18 cellular contexts compared by ENCODE assay signal in the genomic region with DNA sequence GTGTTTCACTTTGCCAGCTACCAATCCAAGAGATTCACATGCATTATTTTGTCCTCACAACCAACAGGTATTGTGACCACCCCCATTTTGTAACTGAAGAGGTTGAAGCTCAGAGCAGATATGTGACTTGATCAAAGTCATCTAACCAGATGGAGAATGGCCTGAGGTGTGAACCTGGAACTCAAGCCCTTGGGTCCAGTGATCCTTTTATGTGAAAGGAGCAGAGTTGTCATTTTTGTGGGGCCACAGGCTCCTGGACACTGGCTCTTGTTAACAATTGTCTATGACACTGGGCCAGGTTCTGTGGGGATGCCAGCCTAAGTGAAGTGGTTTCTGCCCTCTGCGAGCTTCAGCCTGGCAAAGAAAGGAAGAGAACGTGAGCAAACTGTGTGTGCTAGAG.
DNase-seq lines count a peak whose midpoint lies in the region; ATAC-seq and TF ChIP-seq lines count a peak whose summit lies in the region.
"Had no signal": no experiment of that assay in that cellular context is flagged by ENCODE, and none has a peak within 500 bp of the region (broad histone marks: within the 10 kb centered on the region; RNA-seq: fewer than 3 reads in every experiment).

No MANE protein-coding gene starts in this region.

- BruUV-seq in Panc1 (replicated peaks; lab: Mats Ljungman, UMichigan) (no TSS peak), mammary epithelial cell (replicated peaks; lab: Mats Ljungman, UMichigan) (no TSS peak), OCI-LY7 (replicated peaks; lab: Mats Ljungman, UMichigan) (no TSS peak)

- H3K27ac ChIP-seq in Panc1 (ENCODE audit: low read length) = peak overlapping the region; percentile 72
- no peak overlapping the region for H3K27ac ChIP-seq in mammary epithelial cell (ENCODE audit: insufficient read depth, low read depth, low read length)
- peak overlapping the region; percentile 69 for H3K27ac ChIP-seq in layer of hippocampus (ENCODE audit: low read depth, low read length)
- no peak overlapping the region for H3K27ac ChIP-seq in OCI-LY7 (ENCODE audit: low read depth, low read length, poor library complexity, severe bottlenecking)

- H3K4me1 ChIP-seq in Panc1 (ENCODE audit: control insufficient read depth, insufficient read depth, low read length) (peaks cover 18% of the 10 kb centered on the region; the same call in 1 of the 2 replicates), mammary epithelial cell (ENCODE audit: insufficient read depth, low read length) (peaks cover 25% of the 10 kb centered on the region), skeletal muscle satellite cell (ENCODE audit: control insufficient read depth, insufficient read depth, low read length) (peaks cover 62% of the 10 kb centered on the region), OCI-LY7 (ENCODE audit: insufficient read depth, low read length, poor library complexity, severe bottlenecking) (no peaks in the 10 kb centered on the region)

- H3K79me2 ChIP-seq in mammary epithelial cell (ENCODE audit: insufficient read depth, low read length) = no peaks in the 10 kb centered on the region
- H3K79me2 ChIP-seq in OCI-LY7 (ENCODE audit: insufficient read depth, low read depth, low read length) = no peaks in the 10 kb centered on the region

- H3K4me2 ChIP-seq in mammary epithelial cell (ENCODE audit: insufficient read depth, low read depth, low read length) (no peak overlapping the region), skeletal muscle satellite cell (ENCODE audit: low read length) (no peak overlapping the region), OCI-LY7 (ENCODE audit: low read length) (no peak overlapping the region)

- H3K9me3 ChIP-seq in Panc1 (ENCODE audit: control insufficient read depth, insufficient read depth, low read depth, low read length) (no peaks in the 10 kb centered on the region), mammary epithelial cell (replicated peaks; ENCODE audit: insufficient read depth, low read length) (no peaks in the 10 kb centered on the region), skeletal muscle satellite cell (replicated peaks; ENCODE audit: low read length) (no peaks in the 10 kb centered on the region), OCI-LY7 (ENCODE audit: low read length) (no peaks in the 10 kb centered on the region)

- WGBS in mammary epithelial cell (ENCODE audit: low coverage, missing lambda C conversion rate) = 40% methylated on average over 2 of the region's 2 CpGs

- peak overlapping the region; percentile 62 for H2AFZ ChIP-seq in mammary epithelial cell (ENCODE audit: low read depth, low read length)
- H2AFZ ChIP-seq in OCI-LY7 (ENCODE audit: low read length) = no peak overlapping the region

- ATAC-seq in Panc1 = no peak
- no peak for ATAC-seq in sciatic nerve

- H4K20me1 ChIP-seq in mammary epithelial cell (ENCODE audit: insufficient read depth, low read length) (no peaks in the 10 kb centered on the region), OCI-LY7 (ENCODE audit: insufficient read depth, low read length) (no peaks in the 10 kb centered on the region)

- H3K4me3 ChIP-seq in Panc1 (ENCODE audit: low read depth in 2 of 2, low read length in 2 of 2) (no peak overlapping the region), mammary epithelial cell (replicated peaks in 1 of 3; ENCODE audit: insufficient read depth in 1 of 3, low read depth in 2 of 3, low read length in 3 of 3) (no peak overlapping the region), skeletal muscle satellite cell (ENCODE audit: low read length) (no peak overlapping the region), OCI-LY7 (ENCODE audit: low read depth, low read length, poor library complexity, severe bottlenecking) (no peak overlapping the region)

- H3K36me3 ChIP-seq in Panc1 (ENCODE audit: control insufficient read depth, insufficient read depth, low read length) (no peaks in the 10 kb centered on the region), mammary epithelial cell (ENCODE audit: insufficient read depth, low read length) (no peaks in the 10 kb centered on the region), skeletal muscle satellite cell (ENCODE audit: insufficient read depth, low read length) (no peaks in the 10 kb centered on the region), OCI-LY7 (ENCODE audit: insufficient read depth, low read length) (no peaks in the 10 kb centered on the region)

- in situ Hi-C loops in Panc1 (cut with HindIII; ENCODE audit: low pct_unique_long_range_greater_than_20kb, low sequenced_read_pairs) (no loop called here), mammary epithelial cell (cut with MboI; ENCODE audit: low sequenced_read_pairs in 2 of 2) (no loop called here)

- POLR2A ChIA-PET in Panc1 (lab: Charles Lee) = interaction anchor here (0.7 kb wide), 1 partner anchor 26 kb away, joined by 6 read pairs; no protein-coding TSS in a partner anchor
- POLR2A ChIA-PET in OCI-LY7 (lab: Charles Lee) = interaction anchor here (0.9 kb wide), 1 partner anchor 32 kb away, joined by 3 read pairs; no protein-coding TSS in a partner anchor

- CTCF ChIA-PET in Panc1 (lab: Charles Lee) = no interaction called here
- CTCF ChIA-PET in mammary epithelial cell (lab: Charles Lee; ENCODE audit: low non-redundant PET) = no interaction called here
- CTCF ChIA-PET in OCI-LY7 (lab: Charles Lee; ENCODE audit: unreplicated experiment) = no interaction called here

- intact Hi-C loops in Panc1 (cut with micrococcal nuclease; ENCODE audit: unreplicated experiment) (no loop called here), mammary epithelial cell (cut with micrococcal nuclease) (no loop called here), sciatic nerve (cut with DNase I) (no loop called here), OCI-LY7 (cut with micrococcal nuclease; ENCODE audit: unreplicated experiment) (no loop called here)

- TF ChIP-seq CTCF in Panc1 (IDR thresholded peaks at IDR 0.05) = no peak
- no peak for TF ChIP-seq CTCF in mammary epithelial cell (conservative IDR thresholded peaks at IDR 0.05 in 1 of 2, IDR thresholded peaks at IDR 0.05 in 1 of 2; ENCODE audit: extremely low read depth in 1 of 2, insufficient read depth in 1 of 2, low read depth in 1 of 2, low read length in 2 of 2)
- TF ChIP-seq CTCF in OCI-LY7 (conservative IDR thresholded peaks at IDR 0.05; ENCODE audit: low read length) = no peak

- DNase-seq in Panc1 (ENCODE audit: low read depth, low spot score) (no peak), mammary epithelial cell (no peak), NCI-H345 treated with DMSO at 0.1 percent for 48 hours (lab: John Stamatoyannopoulos, UW; ENCODE audit: unreplicated experiment) (no peak), NK-92 (lab: John Stamatoyannopoulos, UW; ENCODE audit: unreplicated experiment) (no peak), sciatic nerve (ENCODE audit: low spot score) (no peak), OCI-LY7 (ENCODE audit: low spot score) (no peak)
- DNase-seq: ACHN; AML-193; DND-41; H9; NCI-H1105; NCI-H2081; NCI-H2171 treated with DMSO at 0.1 percent for 48 hours; NK-92 treated with Interleukin-12 subunit alpha and Interleukin-12 subunit beta, amount 100 ng/mL, for 24 hours; RPMI8226; SIG-M5 had no signal

- dilution Hi-C loops in mammary epithelial cell (cut with HindIII; ENCODE audit: low sequenced_read_pairs) = no loop called here

- H3K9me2 ChIP-seq in OCI-LY7 (ENCODE audit: insufficient read depth, low read length) = no peaks in the 10 kb centered on the region

- H3K27me3 ChIP-seq in Panc1 (ENCODE audit: control insufficient read depth, insufficient read depth, low read length) = no peaks in the 10 kb centered on the region
- H3K27me3 ChIP-seq in mammary epithelial cell (ENCODE audit: insufficient read depth, low read length) = no peaks in the 10 kb centered on the region
- H3K27me3 ChIP-seq in layer of hippocampus (ENCODE audit: control insufficient read depth, insufficient read depth, low read length) = no peaks in the 10 kb centered on the region
- no peaks in the 10 kb centered on the region for H3K27me3 ChIP-seq in skeletal muscle satellite cell (ENCODE audit: control insufficient read depth, insufficient read depth, low read length)

- H3K9ac ChIP-seq in mammary epithelial cell (ENCODE audit: insufficient read depth, low read length) (no peak overlapping the region), skeletal muscle satellite cell (ENCODE audit: low read depth, low read length) (peak overlapping the region; percentile 83)

Comparison
In these comparisons a context has a peak if more than half of its experiments do, and no peak if none do; other contexts are left out.
1. H3K27ac ChIP-seq: peak in Panc1 (single experiment) and layer of hippocampus (single experiment); none in mammary epithelial cell (single experiment) and OCI-LY7 (single experiment).